ENCODE assay signal across 8 cellular contexts in genomic region chr15:82647045-82647834, GRCh38. TPM values are rescaled to one million over a fixed set of nuclear protein-coding genes. Genes with fewer than 3 reads are reported as not detected.
DNase-seq lines count a peak whose midpoint lies in the region; ATAC-seq and TF ChIP-seq lines count a peak whose summit lies in the region.

Gene CPEB1 (minus strand): TSS chr15:82647363. CDS start chr15:82628459, 18,904 bp downstream.

- H3K27me3 Mint-ChIP-seq in nephron (ENCODE audit: low read depth) = peaks cover 91% of the 10 kb centered on the region

- DNase-seq in GM06990 (ENCODE audit: extremely low read depth, insufficient read length) (peak; percentile 69), LHCN-M2 (ENCODE audit: low read depth) (peak; percentile 11), fibroblast of peridontal ligament (ENCODE audit: extremely low read depth) (peak; percentile 22), thoracic aorta (ENCODE audit: low spot score) (no peak), HT-29 (ENCODE audit: low spot score) (no peak)
- DNase-seq in activated T-cell treated with anti-CD3 and anti-CD28 coated beads, Interleukin-2, amount 50 U/mL, for 1 hour = peak; percentile 61

- peak within 1 kb of the TSS; percentile 66 for H3K4me3 ChIP-seq in GM06990 (replicated peaks; ENCODE audit: low read depth, low read length)
- H3K4me3 ChIP-seq in thoracic aorta = peak within 1 kb of the TSS; percentile 71

- peak within 1 kb of the TSS; percentile 15 to 48 for H3K27ac ChIP-seq in thoracic aorta

- ATAC-seq in thoracic aorta (ENCODE audit: insufficient number of reproducible peaks, low FRiP score, low read depth) (peak; percentile 53), HG02588 (IDR thresholded peaks at IDR 0.05; ENCODE audit: unreplicated experiment) (no peak)

- H3K27ac Mint-ChIP-seq in nephron = peak within 1 kb of the TSS in 1 of 3 experiments; percentile 72

- H3K9me3 Mint-ChIP-seq in nephron = no peaks in the 10 kb centered on the region

- no peaks in the 10 kb centered on the region for H3K36me3 Mint-ChIP-seq in nephron (ENCODE audit: low read depth)

- H3K36me3 ChIP-seq in GM06990 (ENCODE audit: control insufficient read depth, insufficient read depth, low read length) (no peaks in the 10 kb centered on the region), thoracic aorta (no peaks in the 10 kb centered on the region)

- peaks cover 6% of the 10 kb centered on the region for H3K4me1 Mint-ChIP-seq in nephron

- H3K27me3 ChIP-seq in GM06990 (replicated peaks; ENCODE audit: control insufficient read depth, insufficient read depth, low read length) = no peaks in the 10 kb centered on the region
- H3K27me3 ChIP-seq in thoracic aorta (replicated peaks; ENCODE audit: insufficient read depth) = no peaks in the 10 kb centered on the region

- TF ChIP-seq CTCF in GM06990 (IDR thresholded peaks at IDR 0.05; ENCODE audit: insufficient read depth, low read length, poor library complexity, severe bottlenecking) (peak; percentile 28), nephron (IDR thresholded peaks at IDR 0.05; ENCODE audit: unreplicated experiment in 3 of 3) (peak; percentile 9 to 27 (median 13)), thoracic aorta (IDR thresholded peaks at IDR 0.05) (peak; percentile 12)

- peaks cover 4 to 23% of the 10 kb centered on the region in 2 donors for H3K4me1 ChIP-seq in thoracic aorta (ENCODE audit: control insufficient read depth in 1 of 2, low read depth in 2 of 2)

- peak within 1 kb of the TSS; percentile 71 to 78 (median 77) for H3K4me3 Mint-ChIP-seq in nephron

- H3K9me3 ChIP-seq in thoracic aorta = no peaks in the 10 kb centered on the region

RNA-seq across cellular contexts. Expression of gene CPEB1, which starts in this region (rescaled TPM):
- 6.0 and 6.3 TPM in 2 replicates for total RNA-seq in LHCN-M2 (2014; rRNA removed)
- 1.1 TPM for polyA plus RNA-seq in LHCN-M2 (2012)
- 1 to 10 TPM; 2.0 to 2.8 TPM for total RNA-seq in thoracic aorta
- total RNA-seq in HT-29 (2014; rRNA removed; shearing (Covaris generic)) = not detected in 2 replicates

Comparison
In these comparisons a context has a peak if more than half of its experiments do, and no peak if none do; other contexts are left out.
1. DNase-seq: peak in GM06990 (single experiment), LHCN-M2 (single experiment), activated T-cell treated with anti-CD3 and anti-CD28 coated beads, Interleukin-2, amount 50 U/mL, for 1 hour (single experiment) and fibroblast of peridontal ligament (single experiment); none in thoracic aorta (single experiment) and HT-29 (single experiment).
2. Peak in every context shown above with its lines, with median percentiles within 50 percentile points of each other: CTCF ChIP-seq.